ENCODE assay signal across 9 cellular contexts in genomic region chrX:136200466-136200865, GRCh38. TPM values are rescaled to one million over a fixed set of nuclear protein-coding genes. Genes with fewer than 3 reads are reported as not detected.
DNase-seq lines count a peak whose midpoint lies in the region; ATAC-seq and TF ChIP-seq lines count a peak whose summit lies in the region.
"Had no signal": no experiment of that assay in that cellular context is flagged by ENCODE, and none has a peak within 500 bp of the region (broad histone marks: within the 10 kb centered on the region; RNA-seq: fewer than 3 reads in every experiment).

No MANE protein-coding gene starts in this region.

- ATAC-seq in GM18867 (IDR thresholded peaks at IDR 0.05; ENCODE audit: unreplicated experiment) = no peak

- no peak overlapping the region for H3K14ac ChIP-seq in mesenchymal stem cell (ENCODE audit: low read length in 2 of 2)

- TF ChIP-seq CTCF in brain microvascular endothelial cell (IDR thresholded peaks at IDR 0.05; ENCODE audit: low read depth, low read length, missing control alignments) = peak; percentile 61

- H3K27ac ChIP-seq in brain microvascular endothelial cell = no peak overlapping the region
- no peak overlapping the region for H3K27ac ChIP-seq in mesenchymal stem cell (ENCODE audit: low read length, poor library complexity, severe bottlenecking)

- H3K4me3 ChIP-seq in brain microvascular endothelial cell (ENCODE audit: low read depth, low read length) = no peak overlapping the region
- no peak overlapping the region for H3K4me3 ChIP-seq in mesenchymal stem cell (ENCODE audit: insufficient read depth in 1 of 2, low read depth in 1 of 2, low read length in 2 of 2)

- no peak overlapping the region for H2BK120ac ChIP-seq in mesenchymal stem cell (ENCODE audit: low read depth, low read length)

- no peak overlapping the region for H2AK5ac ChIP-seq in mesenchymal stem cell (ENCODE audit: low read length, severe bottlenecking)

- no peak overlapping the region for H3K18ac ChIP-seq in mesenchymal stem cell (ENCODE audit: low read depth in 1 of 2, low read length in 2 of 2)

- no peak overlapping the region for H2BK15ac ChIP-seq in mesenchymal stem cell (ENCODE audit: low read depth, poor library complexity, severe bottlenecking)

- H3K36me3 ChIP-seq in brain microvascular endothelial cell (replicated peaks) (no peaks in the 10 kb centered on the region), mesenchymal stem cell (ENCODE audit: control insufficient read depth in 1 of 2, insufficient read depth in 2 of 2, low read depth in 1 of 2, low read length in 2 of 2) (no peaks in the 10 kb centered on the region)

- H3K79me1 ChIP-seq in mesenchymal stem cell (replicated peaks; ENCODE audit: low read length, poor library complexity, severe bottlenecking) = peaks cover 11% of the 10 kb centered on the region

- peak; percentile 42; the same call in 1 of the 2 replicates for TF ChIP-seq RAD21 in Ishikawa (IDR thresholded peaks at IDR 0.05; ENCODE audit: low read depth)

- no peaks in the 10 kb centered on the region for H3K27me3 ChIP-seq in brain microvascular endothelial cell (replicated peaks)
- peaks cover 0 to 14% of the 10 kb centered on the region in 2 experiments for H3K27me3 ChIP-seq in mesenchymal stem cell (ENCODE audit: control insufficient read depth in 1 of 2, insufficient read depth in 1 of 2, low read length in 2 of 2)

- H2BK5ac ChIP-seq in mesenchymal stem cell (ENCODE audit: low read depth, low read length, poor library complexity, severe bottlenecking) = no peak overlapping the region

- H3K23ac ChIP-seq in mesenchymal stem cell (ENCODE audit: low read length in 2 of 2) = no peak overlapping the region

- DNase-seq in DMS 273 treated with DMSO at 0.1 percent for 48 hours (lab: John Stamatoyannopoulos, UW) = peak; percentile 8
- no peak for DNase-seq in brain microvascular endothelial cell
- peak; percentile 58 for DNase-seq in mesenchymal stem cell
- no peak for DNase-seq in OCI-M2 (lab: John Stamatoyannopoulos, UW; ENCODE audit: unreplicated experiment)
- no peak for DNase-seq in stimulated activated CD8-positive, alpha-beta memory T cell treated with anti-CD3 and anti-CD28 coated beads, Interleukin-4, amount 100 ng/mL, for 48 hours
- no peak for DNase-seq in anterior cingulate cortex (lab: John Stamatoyannopoulos, UW)
- DNase-seq: foreskin melanocyte had no signal

- 83% methylated on average over 2 of the region's 2 CpGs for WGBS in mesenchymal stem cell

- H3K9me3 ChIP-seq in mesenchymal stem cell (ENCODE audit: control insufficient read depth, low read length) = no peaks in the 10 kb centered on the region

- H3K4ac ChIP-seq in mesenchymal stem cell (ENCODE audit: low read depth in 1 of 2, low read length in 2 of 2) = no peak overlapping the region

- in situ Hi-C loops in brain microvascular endothelial cell (cut with HindIII; ENCODE audit: low pct_ligation_motif_present, low sequenced_read_pairs) = no loop called here

- no peak overlapping the region for H2AFZ ChIP-seq in mesenchymal stem cell (ENCODE audit: low read depth, low read length)

- H3K4me1 ChIP-seq in mesenchymal stem cell (ENCODE audit: control insufficient read depth, insufficient read depth, low read depth, low read length) = peaks cover 5% of the 10 kb centered on the region

- H3K9ac ChIP-seq in mesenchymal stem cell (ENCODE audit: low read length) = peak overlapping the region; percentile 18

- TF ChIP-seq EP300 in Ishikawa (IDR thresholded peaks at IDR 0.05; ENCODE audit: borderline replicate concordance) = no peak

- H2BK12ac ChIP-seq in mesenchymal stem cell (ENCODE audit: low read length in 2 of 2) = no peak overlapping the region

- H3K4me2 ChIP-seq in mesenchymal stem cell (ENCODE audit: low read length, poor library complexity, severe bottlenecking) = no peak overlapping the region

- H4K8ac ChIP-seq in mesenchymal stem cell (ENCODE audit: low read length) = no peak overlapping the region

- H4K91ac ChIP-seq in mesenchymal stem cell (ENCODE audit: low read length) = no peak overlapping the region

TF ChIP-seq in Ishikawa, 13 proteins besides CTCF, POLR2A, EP300 and RAD21:
- no peak for TF ChIP-seq CEBPB (IDR thresholded peaks at IDR 0.05)
- no peak for TF ChIP-seq TCF12 (IDR thresholded peaks at IDR 0.05; ENCODE audit: low read depth)
- TF ChIP-seq USF1 (IDR thresholded peaks at IDR 0.05) = no peak
- TF ChIP-seq TAF1 (IDR thresholded peaks at IDR 0.05; ENCODE audit: low read depth) = no peak
- no peak for TF ChIP-seq CREB1 (IDR thresholded peaks at IDR 0.05; ENCODE audit: low read depth)
- TF ChIP-seq EGR1 (IDR thresholded peaks at IDR 0.05) = no peak
- TF ChIP-seq MAX (IDR thresholded peaks at IDR 0.05) = no peak
- no peak for TF ChIP-seq TEAD4 (IDR thresholded peaks at IDR 0.05)
- no peak for TF ChIP-seq ZBTB7A (IDR thresholded peaks at IDR 0.05; ENCODE audit: low read depth)
- no peak for TF ChIP-seq REST (IDR thresholded peaks at IDR 0.05; ENCODE audit: low read depth)
- no peak for TF ChIP-seq FOXM1 (IDR thresholded peaks at IDR 0.05; ENCODE audit: borderline replicate concordance, low read depth)
- TF ChIP-seq NFIC (IDR thresholded peaks at IDR 0.05) = no peak
- TF ChIP-seq YY1 (IDR thresholded peaks at IDR 0.05; ENCODE audit: low read depth) = no peak

RNA-seq across cellular contexts. Expression of gene MAP7D3, which starts 50.7 kb away (rescaled TPM):
- polyA plus RNA-seq in mesenchymal stem cell (2013, experiment 1 of 2) = 55.4 TPM
- polyA plus RNA-seq in mesenchymal stem cell (2013, experiment 2 of 2) = 50.7 TPM

RNA-seq across cellular contexts. Expression of gene FHL1, which starts 53.1 kb away (rescaled TPM):
- polyA plus RNA-seq in mesenchymal stem cell (2013, experiment 1 of 2) = 225 TPM
- 234 TPM for polyA plus RNA-seq in mesenchymal stem cell (2013, experiment 2 of 2)

Comparison
In these comparisons a context has a peak if more than half of its experiments do, and no peak if none do; other contexts are left out.
1. DNase-seq: peak in DMS 273 treated with DMSO at 0.1 percent for 48 hours (single experiment) and mesenchymal stem cell (single experiment); none in brain microvascular endothelial cell (single experiment), OCI-M2 (single experiment), stimulated activated CD8-positive, alpha-beta memory T cell treated with anti-CD3 and anti-CD28 coated beads, Interleukin-4, amount 100 ng/mL, for 48 hours (single experiment) and anterior cingulate cortex (0 of 58).